ENCODE assay signal across 13 cellular contexts in genomic region chr13:42525035-42525504, GRCh38. TPM values are rescaled to one million over a fixed set of nuclear protein-coding genes. Genes with fewer than 3 reads are reported as not detected.
DNase-seq lines count a peak whose midpoint lies in the region; ATAC-seq and TF ChIP-seq lines count a peak whose summit lies in the region.
"Had no signal": no experiment of that assay in that cellular context is flagged by ENCODE, and none has a peak within 500 bp of the region (broad histone marks: within the 10 kb centered on the region; RNA-seq: fewer than 3 reads in every experiment).

No MANE protein-coding gene starts in this region.

- no peak overlapping the region for H3K9ac ChIP-seq in colonic mucosa (ENCODE audit: low read depth in 2 of 2, low read length in 2 of 2)

- H3K4me1 ChIP-seq in colonic mucosa = no peaks in the 10 kb centered on the region
- H3K4me1 ChIP-seq: thyroid gland had no signal

- ATAC-seq in GM19324 (IDR thresholded peaks at IDR 0.05; ENCODE audit: low FRiP score, unreplicated experiment) (peak; percentile 23), HG03460 (IDR thresholded peaks at IDR 0.05; ENCODE audit: unreplicated experiment) (peak; percentile 23)

- no peak for DNase-seq in colonic mucosa
- peak; percentile 38 for DNase-seq in myocyte (ENCODE audit: low read depth)
- no peak for DNase-seq in mesenteric fat pad (ENCODE audit: low spot score)
- no peak for DNase-seq in RPMI8226
- no peak for DNase-seq in activated CD8-positive, alpha-beta memory T cell treated with anti-CD3 and anti-CD28 coated beads, Interleukin-2, amount 50 U/mL, for 48 hours
- no peak for DNase-seq in hepatic stellate cell (ENCODE audit: low spot score)
- DNase-seq: caudate nucleus; NCI-H524 treated with DMSO at 0.1 percent for 48 hours; stimulated activated CD4-positive, alpha-beta T cell treated with anti-CD3 and anti-CD28 coated beads, Interleukin-4, amount 100 ng/mL, for 4 hours; T-helper 1 cell; thyroid gland had no signal

- H3K36me3 ChIP-seq in colonic mucosa = no peaks in the 10 kb centered on the region
- H3K36me3 ChIP-seq: thyroid gland had no signal

- H3K4me3 ChIP-seq in colonic mucosa = no peak overlapping the region
- H3K4me3 ChIP-seq: thyroid gland had no signal

- TF ChIP-seq CTCF in colonic mucosa (IDR thresholded peaks at IDR 0.05) = no peak

- no peaks in the 10 kb centered on the region for H3K27me3 ChIP-seq in colonic mucosa
- H3K27me3 ChIP-seq: thyroid gland had no signal

- intact Hi-C loops in colonic mucosa (cut with DNase I) = no loop called here

- H3K27ac ChIP-seq in colonic mucosa = peak overlapping the region; percentile 29
- H3K27ac ChIP-seq: thyroid gland had no signal

- H3K9me3 ChIP-seq in colonic mucosa = no peaks in the 10 kb centered on the region
- H3K9me3 ChIP-seq: thyroid gland had no signal

RNA-seq across cellular contexts. Expression of gene TNFSF11, which starts 48.9 kb away (rescaled TPM):
- total RNA-seq in colonic mucosa = under 1 TPM; 0.15 to 0.66 TPM
- not detected in 2 replicates for total RNA-seq in myocyte
- polyA plus RNA-seq in myocyte (2012) = not detected
- total RNA-seq in mesenteric fat pad = not detected
- total RNA-seq: thyroid gland had no signal
